ENCODE assay signal across 8 cellular contexts in the genomic region with DNA sequence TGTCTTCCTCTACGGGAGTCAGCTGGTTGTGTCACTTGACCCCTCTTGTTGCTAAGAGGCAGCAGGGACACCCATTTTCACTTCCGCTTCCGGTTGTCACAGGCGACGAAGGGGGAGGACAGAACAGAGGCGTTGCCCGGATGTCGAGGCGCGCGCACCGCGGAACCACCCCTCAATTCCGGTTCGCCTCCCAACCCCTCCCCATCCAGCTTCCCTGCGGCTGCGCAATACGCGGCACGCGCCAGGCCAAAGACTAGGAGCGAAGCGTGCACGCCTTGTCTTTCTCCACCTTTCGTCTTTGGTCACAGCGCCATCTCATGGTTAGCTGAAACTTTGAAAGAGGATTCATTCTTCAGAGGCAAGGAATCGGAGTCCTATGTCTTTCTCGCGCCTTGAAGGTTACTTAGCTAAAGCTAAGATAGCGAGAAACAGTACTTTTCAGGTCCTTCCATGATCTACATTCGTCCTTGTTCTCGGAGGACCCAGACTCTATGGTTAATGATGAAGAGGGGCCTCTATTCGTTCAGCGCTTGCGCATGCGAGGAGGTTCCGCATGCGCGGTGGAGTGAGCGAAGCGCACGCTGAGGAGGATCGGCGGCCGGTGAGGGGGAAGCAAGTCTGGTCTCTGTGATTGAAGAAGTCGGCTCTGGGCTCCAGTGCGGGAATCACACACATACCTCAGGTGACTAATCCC. TPM values are rescaled to one million over a fixed set of nuclear protein-coding genes. Genes with fewer than 3 reads are reported as not detected.
DNase-seq lines count a peak whose midpoint lies in the region; ATAC-seq and TF ChIP-seq lines count a peak whose summit lies in the region.

ATP6V1D (minus strand) TSS at position 30 of the 694 bp plus-strand sequence. CDS start 106 bp downstream, outside the sequence.
EIF2S1 (plus strand) TSS at position 554 of the 694 bp plus-strand sequence. CDS start 4,440 bp downstream, outside the sequence.

- H3K36me3 ChIP-seq in ascending aorta (peaks cover 0 to 4% of the 10 kb centered on the region in 2 donors), aorta (ENCODE audit: control insufficient read depth in 1 of 2, insufficient read depth in 2 of 2, low read length in 1 of 2) (no peaks in the 10 kb centered on the region)

- no peaks in the 10 kb centered on the region for H3K27me3 ChIP-seq in ascending aorta
- no peaks in the 10 kb centered on the region for H3K27me3 ChIP-seq in right cardiac atrium (ENCODE audit: control insufficient read depth, insufficient read depth)
- H3K27me3 ChIP-seq in aorta (ENCODE audit: control insufficient read depth in 1 of 2, insufficient read depth in 2 of 2, low read length in 1 of 2): no peaks in the 10 kb centered on the region

- H3K27ac ChIP-seq in ascending aorta (peak within 1 kb of the TSS; percentile 87 to 95), right cardiac atrium (ENCODE audit: low read length) (peak within 1 kb of the TSS; percentile 88), aorta (ENCODE audit: low read depth in 1 of 2, low read length in 2 of 2) (peak within 1 kb of the TSS in 1 of 2 donors; percentile 78)

- DNase-seq in NCI-H187 (lab: John Stamatoyannopoulos, UW): peak; percentile 99
- DNase-seq in ascending aorta (ENCODE audit: low spot score in 2 of 2): peak; percentile 97 to 99
- peak; percentile 99 to 100 (median 100) for DNase-seq in right cardiac atrium
- peak; percentile 99 for DNase-seq in putamen (ENCODE audit: low spot score)
- DNase-seq in aorta: peak; percentile 100

- intact Hi-C loops in T-helper 2 cell treated with Interferon-gamma antibody and Interleukin-4, amounts not matched to agents 100 ng/mL and 5 ng/mL, for 36 hours (cut with micrococcal nuclease): loop anchor here (1.0 to 5.0 kb wide), 10 partner anchors 119 to 852 kb away; partner anchors contain the start of genes ARG2, PALS1, PIGH and RDH11
- intact Hi-C loops in ascending aorta (cut with DNase I): loop anchor here (1.0 to 10.0 kb wide), 3 partner anchors 119 to 853 kb away; partner anchors contain the start of genes GPHN, PALS1 and RDH11
- intact Hi-C loops in right cardiac atrium (cut with DNase I): no loop called here
- intact Hi-C loops in aorta (cut with DNase I): loop anchor here in 1 of 2 donors (5.0 kb wide), 1 partner anchor 118 kb away; the partner anchor contains the start of gene PALS1

- WGBS in right cardiac atrium: under 1% methylated on average over 47 of the region's 47 CpGs
- 0 to 1% methylated on average over 40 to 47 of the region's 47 CpGs for WGBS in aorta, 2 donors

- TF ChIP-seq CTCF in ascending aorta (IDR thresholded peaks at IDR 0.05): peak; percentile 97 to 99 (median 98)

- peak; percentile 91 for TF ChIP-seq POLR2A in GM15510 (IDR thresholded peaks at IDR 0.05; ENCODE audit: borderline replicate concordance, extremely low read depth, insufficient read length)

- peak within 1 kb of the TSS; percentile 77 to 85 for H3K4me3 ChIP-seq in ascending aorta
- peak within 1 kb of the TSS; percentile 85 for H3K4me3 ChIP-seq in right cardiac atrium (ENCODE audit: low read length)
- peak within 1 kb of the TSS; percentile 87 to 98 for H3K4me3 ChIP-seq in aorta (ENCODE audit: low read length in 2 of 2)

- peak; percentile 93 for ATAC-seq in HG02938 (IDR thresholded peaks at IDR 0.05; ENCODE audit: unreplicated experiment)
- ATAC-seq in right cardiac atrium: peak; percentile 98 to 99
- ATAC-seq in aorta (ENCODE audit: low FRiP score): peak; percentile 100

- H3K9me3 ChIP-seq in ascending aorta (no peaks in the 10 kb centered on the region), right cardiac atrium (ENCODE audit: control insufficient read depth, low read length) (no peaks in the 10 kb centered on the region), aorta (ENCODE audit: control insufficient read depth, low read length) (no peaks in the 10 kb centered on the region)

- H3K4me1 ChIP-seq in ascending aorta (peaks cover 6 to 34% of the 10 kb centered on the region in 2 donors), right cardiac atrium (ENCODE audit: control insufficient read depth, insufficient read depth, low read length) (peaks cover 6% of the 10 kb centered on the region), aorta (ENCODE audit: control insufficient read depth in 1 of 2, insufficient read depth in 2 of 2, low read length in 2 of 2) (peaks cover 0 to 5% of the 10 kb centered on the region in 2 donors)

RNA-seq across cellular contexts. Expression of gene ATP6V1D, which starts in this region (rescaled TPM):
- total RNA-seq in T-helper 2 cell treated with Interferon-gamma antibody and Interleukin-4, amounts not matched to agents 100 ng/mL and 5 ng/mL, for 36 hours: 31.9 and 34.2 TPM in 2 replicates
- total RNA-seq in ascending aorta (27.6 TPM), right cardiac atrium (100 to 1,000 TPM; 110 to 131 (median 126) TPM), aorta (10 to 100 TPM; 47.7 to 50.3 TPM)
- polyA plus RNA-seq in right cardiac atrium (139 TPM), aorta (10 to 100 TPM; 37.6 to 65.4 TPM)

RNA-seq across cellular contexts. Expression of gene EIF2S1, which starts in this region (rescaled TPM):
- 137 and 139 TPM in 2 replicates for total RNA-seq in T-helper 2 cell treated with Interferon-gamma antibody and Interleukin-4, amounts not matched to agents 100 ng/mL and 5 ng/mL, for 36 hours
- total RNA-seq in ascending aorta (55.1 TPM), right cardiac atrium (10 to 100 TPM; 71.3 to 91.3 (median 84.6) TPM), aorta (10 to 100 TPM; 56.8 to 61.4 TPM)
- polyA plus RNA-seq in right cardiac atrium (57.2 TPM), aorta (10 to 100 TPM; 53.8 to 81.0 TPM)

Comparison
In these comparisons a context has a peak if more than half of its experiments do, and no peak if none do; other contexts are left out.
1. intact Hi-C loops: an anchor here in T-helper 2 cell treated with Interferon-gamma antibody and Interleukin-4, amounts not matched to agents 100 ng/mL and 5 ng/mL, for 36 hours (1.0 to 5.0 kb wide) and ascending aorta (1.0 to 10.0 kb wide); none called in right cardiac atrium.